8 cellular contexts compared by ENCODE assay signal in genomic region chr14:106044949-106045596, GRCh38.
DNase-seq lines count a peak whose midpoint lies in the region; ATAC-seq, FAIRE-seq and TF ChIP-seq lines count a peak whose summit lies in the region.

No MANE protein-coding gene starts in this region.

- H3K27me3 Mint-ChIP-seq in activated T-helper 2 cell treated with anti-CD3 and anti-CD28 coated beads, Interferon-gamma antibody, Interleukin-2, Interleukin-4, amounts not matched to agents 10 μg/mL and 5 μg/mL and 100 μg/mL, durations not matched to agents 14 hours and 24 hours and 36 hours (ENCODE audit: low read depth) = peaks cover 8% of the 10 kb centered on the region

- H3K9me2 ChIP-seq in GM23248 (ENCODE audit: insufficient read depth) = no peaks in the 10 kb centered on the region

- ATAC-seq in mucosa of descending colon = peak; percentile 82
- ATAC-seq in HG03342 (IDR thresholded peaks at IDR 0.05; ENCODE audit: unreplicated experiment) = no peak

- H3K36me3 ChIP-seq in GM23248 (ENCODE audit: low read depth) (no peaks in the 10 kb centered on the region), mucosa of descending colon (ENCODE audit: low read depth) (no peaks in the 10 kb centered on the region)

- no peaks in the 10 kb centered on the region for H3K79me2 ChIP-seq in GM23248 (ENCODE audit: insufficient read depth)

- H3K27ac Mint-ChIP-seq in activated T-helper 2 cell treated with anti-CD3 and anti-CD28 coated beads, Interferon-gamma antibody, Interleukin-2, Interleukin-4, amounts not matched to agents 10 μg/mL and 5 μg/mL and 100 μg/mL, durations not matched to agents 14 hours and 24 hours and 36 hours = no peak overlapping the region

- no peak overlapping the region for H3K4me2 ChIP-seq in GM23248 (ENCODE audit: unreplicated experiment)

- no peak overlapping the region for H3K4me3 ChIP-seq in GM23248
- H3K4me3 ChIP-seq in mucosa of descending colon = no peak overlapping the region

- H3K9me3 Mint-ChIP-seq in activated T-helper 2 cell treated with anti-CD3 and anti-CD28 coated beads, Interferon-gamma antibody, Interleukin-2, Interleukin-4, amounts not matched to agents 10 μg/mL and 5 μg/mL and 100 μg/mL, durations not matched to agents 14 hours and 24 hours and 36 hours = no peaks in the 10 kb centered on the region

- peak; percentile 77 for DNase-seq in CD1c-positive myeloid dendritic cell (ENCODE audit: extremely low spot score)
- DNase-seq in GM23248 = peak; percentile 40
- DNase-seq in RPMI7951 (ENCODE audit: low read depth) = peak; percentile 47
- peak; percentile 69 for DNase-seq in activated T-helper 2 cell treated with anti-CD3 and anti-CD28 coated beads, Interferon-gamma antibody, Interleukin-2, Interleukin-4, amounts not matched to agents 10 μg/mL and 5 μg/mL and 100 μg/mL, durations not matched to agents 14 hours and 24 hours and 36 hours (ENCODE audit: low spot score)
- DNase-seq in mucosa of descending colon = peak; percentile 62 to 81 (median 70)
- peak; percentile 3 for DNase-seq in urothelium cell line (ENCODE audit: low spot score)
- DNase-seq in GDM1 (lab: John Stamatoyannopoulos, UW) = no peak

- no peak for TF ChIP-seq CTCF in mucosa of descending colon (IDR thresholded peaks at IDR 0.05)

- in situ Hi-C loops in GM23248 (cut with MboI) = loop anchor here (25.0 kb wide), 1 partner anchor 92 kb away; no protein-coding TSS in a partner anchor

- no peak overlapping the region for H3K4me3 Mint-ChIP-seq in activated T-helper 2 cell treated with anti-CD3 and anti-CD28 coated beads, Interferon-gamma antibody, Interleukin-2, Interleukin-4, amounts not matched to agents 10 μg/mL and 5 μg/mL and 100 μg/mL, durations not matched to agents 14 hours and 24 hours and 36 hours (ENCODE audit: low read depth)

- H2AFZ ChIP-seq in GM23248 = no peak overlapping the region

- no peak overlapping the region for H3K27ac ChIP-seq in GM23248

- H3K9ac ChIP-seq in GM23248 = no peak overlapping the region

- no peaks in the 10 kb centered on the region for H3K9me3 ChIP-seq in GM23248 (ENCODE audit: low read depth)
- no peaks in the 10 kb centered on the region for H3K9me3 ChIP-seq in mucosa of descending colon

- intact Hi-C loops in activated T-helper 2 cell treated with anti-CD3 and anti-CD28 coated beads, Interferon-gamma antibody, Interleukin-2, Interleukin-4, amounts not matched to agents 10 μg/mL and 5 μg/mL and 100 μg/mL, durations not matched to agents 14 hours and 24 hours and 36 hours (cut with micrococcal nuclease) = loop anchor here (2.0 to 10.0 kb wide), 3 partner anchors 32 to 370 kb away; no protein-coding TSS in a partner anchor
- intact Hi-C loops in mucosa of descending colon (cut with DNase I, micrococcal nuclease) = no loop called here

- H4K20me1 ChIP-seq in GM23248 (ENCODE audit: insufficient read depth) = no peaks in the 10 kb centered on the region

- no peaks in the 10 kb centered on the region for H3F3A ChIP-seq in GM23248 (ENCODE audit: insufficient read depth)

- WGBS in GM23248 (ENCODE audit: low coverage in 1 of 2, low lambda C conversion rate in 2 of 2, missing lambda C conversion rate in 2 of 2), 2 experiments = 18 to 21% methylated on average over 9 of the region's 9 CpGs

- no peaks in the 10 kb centered on the region for H3K36me3 Mint-ChIP-seq in activated T-helper 2 cell treated with anti-CD3 and anti-CD28 coated beads, Interferon-gamma antibody, Interleukin-2, Interleukin-4, amounts not matched to agents 10 μg/mL and 5 μg/mL and 100 μg/mL, durations not matched to agents 14 hours and 24 hours and 36 hours (ENCODE audit: low read depth)

- no peaks in the 10 kb centered on the region for H3K27me3 ChIP-seq in GM23248 (replicated peaks; ENCODE audit: insufficient read depth)

- FAIRE-seq in urothelium cell line (lab: Jason Lieb, UNC) = no peak

- H3K4me1 ChIP-seq in GM23248 (ENCODE audit: insufficient read depth) = no peaks in the 10 kb centered on the region
- H3K4me1 ChIP-seq in mucosa of descending colon (ENCODE audit: low read depth) = no peaks in the 10 kb centered on the region

- H3K4me1 Mint-ChIP-seq in activated T-helper 2 cell treated with anti-CD3 and anti-CD28 coated beads, Interferon-gamma antibody, Interleukin-2, Interleukin-4, amounts not matched to agents 10 μg/mL and 5 μg/mL and 100 μg/mL, durations not matched to agents 14 hours and 24 hours and 36 hours (ENCODE audit: low read depth) = peaks cover 3% of the 10 kb centered on the region
